ENCODE assay signal across 9 cellular contexts in the genomic region with DNA sequence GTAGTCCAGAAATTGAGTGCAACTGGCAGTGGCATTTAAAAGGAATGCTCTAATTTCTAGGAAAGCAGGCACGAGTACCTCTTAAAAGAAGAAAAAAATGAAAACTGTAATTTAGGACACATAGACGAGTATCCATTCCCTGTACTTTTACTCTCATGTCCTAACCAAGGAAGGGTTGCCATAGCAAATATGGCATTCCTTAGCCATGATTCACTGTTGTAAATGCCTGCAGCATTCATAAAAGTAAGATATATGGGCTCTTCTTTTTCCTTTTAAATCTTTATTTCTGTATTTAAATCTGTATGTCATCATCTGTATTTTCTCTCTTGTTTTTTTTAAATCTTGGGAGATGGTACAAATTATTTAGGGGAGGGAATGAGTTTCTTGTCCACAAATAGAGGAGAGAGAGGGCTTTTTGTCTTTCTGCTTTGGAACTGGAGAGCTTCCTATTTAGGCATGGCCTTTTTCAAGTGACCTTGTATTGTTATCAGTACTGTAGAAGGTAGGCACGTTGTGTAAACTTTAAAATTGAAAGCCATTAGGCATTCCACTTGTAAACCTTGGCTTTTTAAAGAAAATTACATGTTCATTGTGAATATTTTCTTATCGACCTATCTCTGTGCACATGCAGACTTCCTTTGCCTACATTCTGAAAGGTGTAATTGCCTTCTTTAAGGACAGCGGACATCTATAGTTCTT. TPM values are rescaled to one million over a fixed set of nuclear protein-coding genes. Genes with fewer than 3 reads are reported as not detected.
DNase-seq lines count a peak whose midpoint lies in the region; TF ChIP-seq lines count a peak whose summit lies in the region.
"Had no signal": no experiment of that assay in that cellular context is flagged by ENCODE, and none has a peak within 500 bp of the region (broad histone marks: within the 10 kb centered on the region; RNA-seq: fewer than 3 reads in every experiment).

No MANE protein-coding gene starts in this region.

- no peak for TF ChIP-seq RAD21 in liver (IDR thresholded peaks at IDR 0.05)

- H3K4me3 Mint-ChIP-seq in activated naive CD4-positive, alpha-beta T cell treated with anti-CD3 and anti-CD28 coated beads, Interleukin-2, amount 10 ng/mL, durations not matched to agents 7 days and 5 days, result no peak overlapping the region
- H3K4me3 Mint-ChIP-seq in activated naive CD4-positive, alpha-beta T cell treated with anti-CD3 and anti-CD28 coated beads for 36 hours, result no peak overlapping the region
- no peak overlapping the region for H3K4me3 Mint-ChIP-seq in glutamatergic neuron (ENCODE audit: unreplicated experiment)

- peaks cover 2% of the 10 kb centered on the region for H3K36me3 Mint-ChIP-seq in activated naive CD4-positive, alpha-beta T cell treated with anti-CD3 and anti-CD28 coated beads, Interleukin-2, amount 10 ng/mL, durations not matched to agents 7 days and 5 days
- no peaks in the 10 kb centered on the region for H3K36me3 Mint-ChIP-seq in activated naive CD4-positive, alpha-beta T cell treated with anti-CD3 and anti-CD28 coated beads for 36 hours (ENCODE audit: low read depth)
- H3K36me3 Mint-ChIP-seq in glutamatergic neuron (ENCODE audit: unreplicated experiment), result no peaks in the 10 kb centered on the region

- H3K9me3 ChIP-seq in liver (ENCODE audit: control insufficient read depth in 4 of 4, low read length in 3 of 4), result no peaks in the 10 kb centered on the region

- H3K4me3 ChIP-seq in liver (ENCODE audit: low read depth in 1 of 3, low read length in 3 of 3) (no peak overlapping the region), urinary bladder (ENCODE audit: low read depth, low read length) (no peak overlapping the region)

- no peak overlapping the region for H3K9ac ChIP-seq in liver (ENCODE audit: low read depth in 1 of 2, low read length in 2 of 2)

- CTCF ChIA-PET in activated naive CD4-positive, alpha-beta T cell treated with anti-CD3 and anti-CD28 coated beads, Interleukin-2, amount 10 ng/mL, durations not matched to agents 7 days and 5 days (lab: Charles Lee), result interaction anchor here (1.1 to 3.2 kb wide), 2 partner anchors 58 to 136 kb away, joined by 3 to 14 read pairs; partner anchors contain the start of gene HEATR3
- CTCF ChIA-PET in activated naive CD4-positive, alpha-beta T cell treated with anti-CD3 and anti-CD28 coated beads for 36 hours (lab: Charles Lee), result interaction anchor here (0.7 to 2.5 kb wide), 3 partner anchors 8 to 427 kb away, joined by 3 to 16 read pairs (median 4); partner anchors contain the start of gene CNEP1R1

- intact Hi-C loops in activated naive CD4-positive, alpha-beta T cell treated with anti-CD3 and anti-CD28 coated beads for 36 hours (cut with micrococcal nuclease), result loop anchor here (2.0 kb wide), 2 partner anchors 30 to 50 kb away; partner anchors contain the start of gene TENT4B
- intact Hi-C loops in posterior vena cava (cut with DNase I), result loop anchor here in 1 of 2 donors (5.0 kb wide), 1 partner anchor 46 kb away; no protein-coding TSS in a partner anchor

- H3K36me3 ChIP-seq in liver (ENCODE audit: control insufficient read depth in 4 of 4, insufficient read depth in 3 of 4, low read depth in 1 of 4, low read length in 3 of 4), result no peaks in the 10 kb centered on the region
- no peaks in the 10 kb centered on the region for H3K36me3 ChIP-seq in urinary bladder (ENCODE audit: insufficient read depth)

- TF ChIP-seq CTCF in liver (IDR thresholded peaks at IDR 0.05; ENCODE audit: low read depth, low read length, missing input control) (no peak), glutamatergic neuron (IDR thresholded peaks at IDR 0.05; ENCODE audit: partially characterized antibody, unreplicated experiment) (no peak)

- H3K27ac ChIP-seq in liver (ENCODE audit: low read depth in 1 of 2, low read length in 2 of 2), result peak overlapping the region; percentile 23 to 54
- peak overlapping the region; percentile 48 for H3K27ac ChIP-seq in urinary bladder (ENCODE audit: low read depth)

- H3K9me3 Mint-ChIP-seq in activated naive CD4-positive, alpha-beta T cell treated with anti-CD3 and anti-CD28 coated beads, Interleukin-2, amount 10 ng/mL, durations not matched to agents 7 days and 5 days, result no peaks in the 10 kb centered on the region
- H3K9me3 Mint-ChIP-seq in activated naive CD4-positive, alpha-beta T cell treated with anti-CD3 and anti-CD28 coated beads for 36 hours, result no peaks in the 10 kb centered on the region
- no peaks in the 10 kb centered on the region for H3K9me3 Mint-ChIP-seq in glutamatergic neuron (ENCODE audit: unreplicated experiment)

- H3K27ac Mint-ChIP-seq in activated naive CD4-positive, alpha-beta T cell treated with anti-CD3 and anti-CD28 coated beads, Interleukin-2, amount 10 ng/mL, durations not matched to agents 7 days and 5 days, result peak overlapping the region; percentile 9
- H3K27ac Mint-ChIP-seq in activated naive CD4-positive, alpha-beta T cell treated with anti-CD3 and anti-CD28 coated beads for 36 hours, result no peak overlapping the region
- H3K27ac Mint-ChIP-seq in glutamatergic neuron (ENCODE audit: unreplicated experiment), result no peak overlapping the region

- H3K4me1 ChIP-seq in liver (ENCODE audit: control insufficient read depth in 4 of 4, insufficient read depth in 4 of 4, low read length in 3 of 4) (peaks cover 6 to 35% (median 12%) of the 10 kb centered on the region in 4 donors), urinary bladder (ENCODE audit: insufficient read depth) (peaks cover 2% of the 10 kb centered on the region)

- no peaks in the 10 kb centered on the region for H3K27me3 ChIP-seq in liver (ENCODE audit: control insufficient read depth in 4 of 4, insufficient read depth in 4 of 4, low read length in 3 of 4)

- 60% methylated on average over 5 of the region's 5 CpGs for WGBS in liver
- WGBS in urinary bladder, result 26% methylated on average over 5 of the region's 5 CpGs

- peaks cover 44% of the 10 kb centered on the region for H3K4me1 Mint-ChIP-seq in activated naive CD4-positive, alpha-beta T cell treated with anti-CD3 and anti-CD28 coated beads, Interleukin-2, amount 10 ng/mL, durations not matched to agents 7 days and 5 days
- peaks cover 56% of the 10 kb centered on the region for H3K4me1 Mint-ChIP-seq in activated naive CD4-positive, alpha-beta T cell treated with anti-CD3 and anti-CD28 coated beads for 36 hours (ENCODE audit: low read depth)
- peaks cover 11% of the 10 kb centered on the region for H3K4me1 Mint-ChIP-seq in glutamatergic neuron (ENCODE audit: low read depth, unreplicated experiment)

- no peaks in the 10 kb centered on the region for H3K27me3 Mint-ChIP-seq in activated naive CD4-positive, alpha-beta T cell treated with anti-CD3 and anti-CD28 coated beads, Interleukin-2, amount 10 ng/mL, durations not matched to agents 7 days and 5 days
- H3K27me3 Mint-ChIP-seq in activated naive CD4-positive, alpha-beta T cell treated with anti-CD3 and anti-CD28 coated beads for 36 hours (ENCODE audit: low read depth), result no peaks in the 10 kb centered on the region
- no peaks in the 10 kb centered on the region for H3K27me3 Mint-ChIP-seq in glutamatergic neuron (ENCODE audit: unreplicated experiment)

- no peak for DNase-seq in activated naive CD4-positive, alpha-beta T cell treated with anti-CD3 and anti-CD28 coated beads, Interleukin-2, amount 10 ng/mL, durations not matched to agents 7 days and 5 days
- no peak for DNase-seq in activated naive CD4-positive, alpha-beta T cell treated with anti-CD3 and anti-CD28 coated beads for 36 hours
- peak; percentile 51 for DNase-seq in brain pericyte (ENCODE audit: low read depth, low spot score)
- DNase-seq in GOT3 (lab: John Stamatoyannopoulos, UW), result no peak
- no peak for DNase-seq in glutamatergic neuron
- no peak for DNase-seq in posterior vena cava (ENCODE audit: low spot score)
- DNase-seq: DMS79 had no signal

TF ChIP-seq in liver, 16 proteins besides CTCF, POLR2A, EP300 and RAD21:
- TF ChIP-seq JUND (IDR thresholded peaks at IDR 0.05) (peak; percentile 72 to 75), FOXA1 (IDR thresholded peaks at IDR 0.05) (no peak), HNF4G (IDR thresholded peaks at IDR 0.05) (no peak)

RNA-seq across cellular contexts. Expression of gene TENT4B, which starts 50.0 kb away (rescaled TPM):
- 10 to 100 TPM; 17.9 to 18.4 TPM for total RNA-seq in activated naive CD4-positive, alpha-beta T cell treated with anti-CD3 and anti-CD28 coated beads for 36 hours
- total RNA-seq in liver (10 to 100 TPM in 1 of 2 donors, 1 to 10 TPM in 1; 7.5 to 10.8 TPM), urinary bladder (19.4 TPM), glutamatergic neuron (ENCODE audit: unreplicated experiment) (9.5 TPM), posterior vena cava (10 to 100 TPM; 13.4 to 15.0 TPM)
- polyA plus RNA-seq in liver (1 to 10 TPM; 4.2 to 8.3 TPM), urinary bladder (9.0 TPM)
